In genomic region chr2:217279130-217279529, GRCh38 we compare ENCODE assay signal across 23 cellular contexts.
DNase-seq lines count a peak whose midpoint lies in the region; FAIRE-seq and TF ChIP-seq lines count a peak whose summit lies in the region.
"Had no signal": no experiment of that assay in that cellular context is flagged by ENCODE, and none has a peak within 500 bp of the region (broad histone marks: within the 10 kb centered on the region; RNA-seq: fewer than 3 reads in every experiment).

No MANE protein-coding gene starts in this region.

- H3K27ac Mint-ChIP-seq in osteocyte (ENCODE audit: unreplicated experiment) = peak overlapping the region; percentile 69
- H3K27ac Mint-ChIP-seq: activated naive CD4-positive, alpha-beta T cell treated with anti-CD3 and anti-CD28 coated beads, Interleukin-2, amount 50 U/mL, for 24 hours; memory B cell; T-helper 2 cell treated with Interferon-gamma antibody and Interleukin-4, amounts not matched to agents 5 μg/mL and 100 μg/mL, for 36 hours had no signal

- no peak overlapping the region for H3K4me3 Mint-ChIP-seq in osteocyte (ENCODE audit: unreplicated experiment)
- H3K4me3 Mint-ChIP-seq: activated naive CD4-positive, alpha-beta T cell treated with anti-CD3 and anti-CD28 coated beads, Interleukin-2, amount 50 U/mL, for 24 hours; memory B cell; neural crest cell; T-helper 2 cell treated with Interferon-gamma antibody and Interleukin-4, amounts not matched to agents 5 μg/mL and 100 μg/mL, for 36 hours had no signal

- no TSS peak for BruUV-seq in endothelial cell of umbilical vein (replicated peaks; lab: Mats Ljungman, UMichigan)

- peaks cover 60% of the 10 kb centered on the region for H3F3A ChIP-seq in GM23248 (ENCODE audit: insufficient read depth)

- no peaks in the 10 kb centered on the region for H3K9me2 ChIP-seq in GM23248 (ENCODE audit: insufficient read depth)

- no peak for TF ChIP-seq POLR2A in endothelial cell of umbilical vein (IDR thresholded peaks at IDR 0.05; ENCODE audit: low read depth, low read length)

- H3K27me3 Mint-ChIP-seq in osteocyte (ENCODE audit: unreplicated experiment) = no peaks in the 10 kb centered on the region
- H3K27me3 Mint-ChIP-seq: activated naive CD4-positive, alpha-beta T cell treated with anti-CD3 and anti-CD28 coated beads, Interleukin-2, amount 50 U/mL, for 24 hours had no signal

- in situ Hi-C loops in GM23248 (cut with MboI) = no loop called here

- no peak overlapping the region for H3K4me3 ChIP-seq in ACC112 (ENCODE audit: low read depth, low read length)
- H3K4me3 ChIP-seq in GM23248 = no peak overlapping the region
- no peak overlapping the region for H3K4me3 ChIP-seq in endothelial cell of umbilical vein (replicated peaks in 1 of 3; ENCODE audit: insufficient read depth in 1 of 3, low read depth in 1 of 3, low read length in 3 of 3)
- H3K4me3 ChIP-seq: upper lobe of right lung had no signal

- dilution Hi-C loops in endothelial cell of umbilical vein (cut with MboI; ENCODE audit: extremely low pct_ligation_motif_present, low sequenced_read_pairs) = no loop called here

- no peak overlapping the region for H2AFZ ChIP-seq in ACC112 (ENCODE audit: low read length, unreplicated experiment)
- no peak overlapping the region for H2AFZ ChIP-seq in GM23248
- no peak overlapping the region for H2AFZ ChIP-seq in endothelial cell of umbilical vein (ENCODE audit: low read depth, low read length)

- CTCF ChIA-PET in endothelial cell of umbilical vein (lab: Charles Lee) = interaction anchor here (1.0 to 1.8 kb wide), 2 partner anchors 15 to 113 kb away, joined by 3 to 5 read pairs; no protein-coding TSS in a partner anchor
- CTCF ChIA-PET in HEK293T (lab: Yijun Ruan, JAX) = no interaction called here

- no peaks in the 10 kb centered on the region for H3K9me3 Mint-ChIP-seq in osteocyte (ENCODE audit: unreplicated experiment)
- H3K9me3 Mint-ChIP-seq: activated naive CD4-positive, alpha-beta T cell treated with anti-CD3 and anti-CD28 coated beads, Interleukin-2, amount 50 U/mL, for 24 hours; memory B cell; T-helper 2 cell treated with Interferon-gamma antibody and Interleukin-4, amounts not matched to agents 5 μg/mL and 100 μg/mL, for 36 hours had no signal

- H3K27me3 ChIP-seq in ACC112 (ENCODE audit: insufficient read depth, low read length) (no peaks in the 10 kb centered on the region), GM23248 (replicated peaks; ENCODE audit: insufficient read depth) (no peaks in the 10 kb centered on the region), endothelial cell of umbilical vein (ENCODE audit: control insufficient read depth in 2 of 2, insufficient read depth in 2 of 2, low read length in 2 of 2) (no peaks in the 10 kb centered on the region)
- H3K27me3 ChIP-seq: upper lobe of right lung had no signal

- peak overlapping the region; percentile 39 for H3K4me2 ChIP-seq in GM23248 (ENCODE audit: unreplicated experiment)
- H3K4me2 ChIP-seq in endothelial cell of umbilical vein (ENCODE audit: insufficient read depth, low read length) = no peak overlapping the region

- no peak for FAIRE-seq in endothelial cell of umbilical vein (lab: Jason Lieb, UNC)
- FAIRE-seq: D721Med, GM18507 had no signal

- H4K20me1 ChIP-seq in GM23248 (ENCODE audit: insufficient read depth) (no peaks in the 10 kb centered on the region), endothelial cell of umbilical vein (replicated peaks; ENCODE audit: control insufficient read depth, extremely low read depth, insufficient read depth, low read length) (no peaks in the 10 kb centered on the region)

- POLR2A ChIA-PET in endothelial cell of umbilical vein (lab: Charles Lee) (no interaction called here), HEK293T (lab: Yijun Ruan, JAX) (no interaction called here)

- H3K4me1 Mint-ChIP-seq in osteocyte (ENCODE audit: unreplicated experiment) = peaks cover 40% of the 10 kb centered on the region
- H3K4me1 Mint-ChIP-seq: activated naive CD4-positive, alpha-beta T cell treated with anti-CD3 and anti-CD28 coated beads, Interleukin-2, amount 50 U/mL, for 24 hours; memory B cell had no signal

- H3K9me1 ChIP-seq in endothelial cell of umbilical vein (replicated peaks; ENCODE audit: control insufficient read depth, extremely low read depth, insufficient read depth, low read length) = no peaks in the 10 kb centered on the region

- H3K36me3 ChIP-seq in ACC112 (ENCODE audit: insufficient read depth, low read length) = no peaks in the 10 kb centered on the region
- no peaks in the 10 kb centered on the region for H3K36me3 ChIP-seq in GM23248 (ENCODE audit: low read depth)
- no peaks in the 10 kb centered on the region for H3K36me3 ChIP-seq in endothelial cell of umbilical vein (ENCODE audit: control insufficient read depth in 2 of 2, extremely low read depth in 1 of 2, insufficient read depth in 2 of 2, low read length in 2 of 2)
- H3K36me3 ChIP-seq: upper lobe of right lung had no signal

- H3K9ac ChIP-seq in GM23248 (peak overlapping the region; percentile 30; the same call in 1 of the 2 replicates), endothelial cell of umbilical vein (replicated peaks; ENCODE audit: extremely low read depth, insufficient read depth, low read length) (no peak overlapping the region)

- no peaks in the 10 kb centered on the region for H3K36me3 Mint-ChIP-seq in osteocyte (ENCODE audit: unreplicated experiment)
- H3K36me3 Mint-ChIP-seq: activated naive CD4-positive, alpha-beta T cell treated with anti-CD3 and anti-CD28 coated beads, Interleukin-2, amount 50 U/mL, for 24 hours; memory B cell had no signal

- intact Hi-C loops in endothelial cell of umbilical vein (cut with micrococcal nuclease) = no loop called here

- no peaks in the 10 kb centered on the region for H3K9me3 ChIP-seq in GM23248 (ENCODE audit: low read depth)
- no peaks in the 10 kb centered on the region for H3K9me3 ChIP-seq in endothelial cell of umbilical vein (replicated peaks; ENCODE audit: control insufficient read depth, insufficient read depth, low read length)
- H3K9me3 ChIP-seq: upper lobe of right lung had no signal

- H3K27ac ChIP-seq in ACC112 (ENCODE audit: low read depth, low read length) (peak overlapping the region; percentile 49), GM23248 (peak overlapping the region; percentile 76), endothelial cell of umbilical vein (ENCODE audit: insufficient read depth, low read depth, low read length) (peak overlapping the region; percentile 22)
- H3K27ac ChIP-seq: HL-60, upper lobe of right lung had no signal

- DNase-seq in GM23248 = peak; percentile 83
- no peak for DNase-seq in endothelial cell of umbilical vein (ENCODE audit: low read depth, low spot score)
- DNase-seq in osteocyte (ENCODE audit: extremely low spot score, unreplicated experiment) = no peak
- DNase-seq in T-helper 9 cell = no peak
- no peak for DNase-seq in activated CD8-positive, alpha-beta memory T cell treated with anti-CD3 and anti-CD28 coated beads, Interleukin-2, amount 50 U/mL, for 4 hours
- no peak for DNase-seq in HEK293T (ENCODE audit: extremely low spot score)
- no peak for DNase-seq in NCI-H1694 (lab: John Stamatoyannopoulos, UW)
- DNase-seq: activated CD4-positive, alpha-beta T cell treated with anti-CD3 and anti-CD28 coated beads for 1 hour; activated CD8-positive, alpha-beta memory T cell treated with anti-CD3 and anti-CD28 coated beads, Interleukin-2, amount 50 U/mL, for 48 hours; effector memory CD4-positive, alpha-beta T cell; KG1; NCI-H1417; NCI-H345; SHP77; upper lobe of right lung had no signal

- H3K4me1 ChIP-seq in ACC112 (ENCODE audit: control insufficient read depth, insufficient read depth, low read length, unreplicated experiment) (peaks cover 32% of the 10 kb centered on the region), GM23248 (ENCODE audit: insufficient read depth) (peaks cover 47% of the 10 kb centered on the region), endothelial cell of umbilical vein (ENCODE audit: control insufficient read depth, extremely low read depth, insufficient read depth, low read length) (peaks cover 20% of the 10 kb centered on the region)
- H3K4me1 ChIP-seq: upper lobe of right lung had no signal

- no peak for TF ChIP-seq CTCF in endothelial cell of umbilical vein (IDR thresholded peaks at IDR 0.05; ENCODE audit: extremely low read depth in 1 of 2, insufficient read depth in 1 of 2, low read depth in 1 of 2, low read length in 2 of 2)
- TF ChIP-seq CTCF in osteocyte (IDR thresholded peaks at IDR 0.05) = no peak

- 34 to 35% methylated on average over 3 of the region's 3 CpGs for WGBS in GM23248 (ENCODE audit: low coverage in 1 of 2, low lambda C conversion rate in 2 of 2, missing lambda C conversion rate in 2 of 2), 2 experiments

- H3K79me2 ChIP-seq in ACC112 (ENCODE audit: control insufficient read depth, insufficient read depth, low read length, unreplicated experiment) (no peaks in the 10 kb centered on the region), GM23248 (ENCODE audit: insufficient read depth) (no peaks in the 10 kb centered on the region), endothelial cell of umbilical vein (ENCODE audit: control insufficient read depth, insufficient read depth, low read length) (no peaks in the 10 kb centered on the region)

TF ChIP-seq in endothelial cell of umbilical vein, 7 proteins besides CTCF, POLR2A, EP300 and RAD21:
- TF ChIP-seq GATA2 (IDR thresholded peaks at IDR 0.05; ENCODE audit: insufficient read depth, insufficient read length, low read depth, low read length) = no peak
- TF ChIP-seq MYC (IDR thresholded peaks at IDR 0.05; ENCODE audit: low read depth, low read length) = no peak
- TF ChIP-seq FOS (IDR thresholded peaks at IDR 0.05; ENCODE audit: borderline replicate concordance, insufficient read depth, low read length) = no peak
- TF ChIP-seq, protein P1, sequence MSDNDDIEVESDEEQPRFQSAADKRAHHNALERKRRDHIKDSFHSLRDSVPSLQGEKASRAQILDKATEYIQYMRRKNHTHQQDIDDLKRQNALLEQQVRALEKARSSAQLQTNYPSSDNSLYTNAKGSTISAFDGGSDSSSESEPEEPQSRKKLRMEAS (IDR thresholded peaks at IDR 0.05; ENCODE audit: insufficient read depth, insufficient read length) = no peak
- no peak for TF ChIP-seq JUN (IDR thresholded peaks at IDR 0.05; ENCODE audit: borderline replicate concordance, insufficient read depth, insufficient read length, low read depth)
TF ChIP-seq in endothelial cell of umbilical vein: peak in this region for 0.

TF ChIP-seq in HEK293T, 16 proteins besides CTCF, POLR2A, EP300 and RAD21:
- TF ChIP-seq LEF1 (IDR thresholded peaks at IDR 0.05; ENCODE audit: borderline replicate concordance) (no peak), SUZ12 (IDR thresholded peaks at IDR 0.05) (no peak), PKNOX1 (IDR thresholded peaks at IDR 0.05) (no peak), FOXK2 (IDR thresholded peaks at IDR 0.05) (no peak)
TF ChIP-seq in HEK293T: peak in this region for 0.

Comparison
In these comparisons a context has a peak if more than half of its experiments do, and no peak if none do; other contexts are left out.
1. H3K27ac ChIP-seq: peak in every context shown above with its lines; median percentile 76 in GM23248; 49 in ACC112; 22 in endothelial cell of umbilical vein.